1 cellular context compared by ENCODE assay signal in genomic region chr20:38000293-38000692, GRCh38.
A peak's percentile ranks its signal among the peaks of the same experiment; 100 is the strongest.
TF ChIP-seq lines count a peak whose summit lies in the region.

No MANE protein-coding gene starts in this region.

TF ChIP-seq in K562, 482 proteins besides CTCF, POLR2A, EP300 and RAD21 (continued from another document):
- TF ChIP-seq HMGN3 (IDR thresholded peaks at IDR 0.05; ENCODE audit: borderline replicate concordance, extremely low read depth, insufficient read length, low read depth, low read length): peak; percentile 22
- TF ChIP-seq ZFPM2 (CRISPR knock-in tag; IDR thresholded peaks at IDR 0.05): no peak
- peak; percentile 38; the same call in 1 of the 2 replicates for TF ChIP-seq POLR2G (IDR thresholded peaks at IDR 0.05; ENCODE audit: low read depth, low read length)
- TF ChIP-seq SIN3A (IDR thresholded peaks at IDR 0.05; ENCODE audit: borderline replicate concordance in 2 of 2, control insufficient read depth in 1 of 2, low read depth in 2 of 2, low read length in 2 of 2): no peak; a peak in 1 of 4 replicates
- TF ChIP-seq ZEB2 (IDR thresholded peaks at IDR 0.05): no peak
- TF ChIP-seq FOXA1 (IDR thresholded peaks at IDR 0.05; ENCODE audit: borderline replicate concordance): no peak
- TF ChIP-seq SIX5 (IDR thresholded peaks at IDR 0.05; ENCODE audit: borderline replicate concordance in 1 of 2, insufficient read depth in 1 of 2, low read depth in 1 of 2, low read length in 2 of 2): no peak
- peak; percentile 68; the same call in 1 of the 2 replicates for TF ChIP-seq ZKSCAN1 (IDR thresholded peaks at IDR 0.05; ENCODE audit: low read depth, low read length)
- TF ChIP-seq NELFE (IDR thresholded peaks at IDR 0.05; ENCODE audit: insufficient read depth, insufficient read length): no peak
- no peak for TF ChIP-seq NCOA6 (IDR thresholded peaks at IDR 0.05)
- TF ChIP-seq PHF20 (IDR thresholded peaks at IDR 0.05; ENCODE audit: partially characterized antibody): no peak
- no peak for TF ChIP-seq REST (CRISPR knock-in tag; IDR thresholded peaks at IDR 0.05; ENCODE audit: low read depth)
- no peak for TF ChIP-seq E2F4 (CRISPR knock-in tag; IDR thresholded peaks at IDR 0.05; ENCODE audit: low read depth)
- no peak for TF ChIP-seq ZBTB7A (IDR thresholded peaks at IDR 0.05; ENCODE audit: borderline replicate concordance, control insufficient read depth, low read depth, low read length)
- peak; percentile 86 for TF ChIP-seq ZBTB33 (CRISPR knock-in tag; IDR thresholded peaks at IDR 0.05)
